Comparison of ENCODE assay signal across 1 cellular context in the genomic region with DNA sequence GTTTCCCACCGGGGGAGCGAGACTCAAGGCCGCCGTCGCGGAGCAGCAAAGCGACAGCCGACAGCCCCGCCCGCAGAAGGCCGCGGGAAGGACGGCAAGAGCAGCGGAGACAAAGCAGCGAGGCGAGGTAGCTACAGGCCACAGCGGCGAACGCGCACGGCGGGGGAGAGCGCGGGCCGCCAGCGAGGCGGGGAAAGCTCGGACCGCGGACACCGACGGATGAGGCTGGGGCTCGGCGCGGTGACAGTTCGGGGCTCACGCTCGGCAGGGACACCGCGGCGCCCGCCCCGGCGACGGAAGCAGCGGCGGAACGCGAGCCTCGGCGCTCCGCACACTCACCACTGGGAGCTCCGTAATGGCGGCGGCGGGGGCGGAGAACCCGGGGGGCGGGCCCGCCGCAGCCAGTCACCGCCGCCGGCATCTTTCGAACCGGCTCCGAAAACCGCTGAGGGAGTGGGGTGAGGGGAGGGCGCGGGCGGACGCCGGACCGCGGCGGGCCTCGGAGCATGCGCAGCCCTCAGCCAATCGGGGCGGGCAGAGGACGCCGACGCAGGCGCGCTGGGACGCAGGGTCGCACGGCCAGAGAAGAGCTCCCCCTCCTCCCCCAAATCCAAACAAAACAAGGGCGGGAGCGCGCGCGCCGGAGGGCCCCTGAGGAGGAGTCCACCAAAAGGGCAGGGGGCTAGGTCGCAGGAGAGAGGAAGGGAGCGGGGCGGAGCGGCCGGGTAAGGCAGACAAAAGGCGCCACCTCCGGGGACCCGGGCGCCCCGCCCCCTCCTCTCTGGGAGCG.
TF ChIP-seq lines count a peak whose summit lies in the region.

No MANE protein-coding gene starts in this region.

TF ChIP-seq in GM12878, 131 proteins besides CTCF, POLR2A, EP300 and RAD21 (continued from another document):
- TF ChIP-seq, protein P1, sequence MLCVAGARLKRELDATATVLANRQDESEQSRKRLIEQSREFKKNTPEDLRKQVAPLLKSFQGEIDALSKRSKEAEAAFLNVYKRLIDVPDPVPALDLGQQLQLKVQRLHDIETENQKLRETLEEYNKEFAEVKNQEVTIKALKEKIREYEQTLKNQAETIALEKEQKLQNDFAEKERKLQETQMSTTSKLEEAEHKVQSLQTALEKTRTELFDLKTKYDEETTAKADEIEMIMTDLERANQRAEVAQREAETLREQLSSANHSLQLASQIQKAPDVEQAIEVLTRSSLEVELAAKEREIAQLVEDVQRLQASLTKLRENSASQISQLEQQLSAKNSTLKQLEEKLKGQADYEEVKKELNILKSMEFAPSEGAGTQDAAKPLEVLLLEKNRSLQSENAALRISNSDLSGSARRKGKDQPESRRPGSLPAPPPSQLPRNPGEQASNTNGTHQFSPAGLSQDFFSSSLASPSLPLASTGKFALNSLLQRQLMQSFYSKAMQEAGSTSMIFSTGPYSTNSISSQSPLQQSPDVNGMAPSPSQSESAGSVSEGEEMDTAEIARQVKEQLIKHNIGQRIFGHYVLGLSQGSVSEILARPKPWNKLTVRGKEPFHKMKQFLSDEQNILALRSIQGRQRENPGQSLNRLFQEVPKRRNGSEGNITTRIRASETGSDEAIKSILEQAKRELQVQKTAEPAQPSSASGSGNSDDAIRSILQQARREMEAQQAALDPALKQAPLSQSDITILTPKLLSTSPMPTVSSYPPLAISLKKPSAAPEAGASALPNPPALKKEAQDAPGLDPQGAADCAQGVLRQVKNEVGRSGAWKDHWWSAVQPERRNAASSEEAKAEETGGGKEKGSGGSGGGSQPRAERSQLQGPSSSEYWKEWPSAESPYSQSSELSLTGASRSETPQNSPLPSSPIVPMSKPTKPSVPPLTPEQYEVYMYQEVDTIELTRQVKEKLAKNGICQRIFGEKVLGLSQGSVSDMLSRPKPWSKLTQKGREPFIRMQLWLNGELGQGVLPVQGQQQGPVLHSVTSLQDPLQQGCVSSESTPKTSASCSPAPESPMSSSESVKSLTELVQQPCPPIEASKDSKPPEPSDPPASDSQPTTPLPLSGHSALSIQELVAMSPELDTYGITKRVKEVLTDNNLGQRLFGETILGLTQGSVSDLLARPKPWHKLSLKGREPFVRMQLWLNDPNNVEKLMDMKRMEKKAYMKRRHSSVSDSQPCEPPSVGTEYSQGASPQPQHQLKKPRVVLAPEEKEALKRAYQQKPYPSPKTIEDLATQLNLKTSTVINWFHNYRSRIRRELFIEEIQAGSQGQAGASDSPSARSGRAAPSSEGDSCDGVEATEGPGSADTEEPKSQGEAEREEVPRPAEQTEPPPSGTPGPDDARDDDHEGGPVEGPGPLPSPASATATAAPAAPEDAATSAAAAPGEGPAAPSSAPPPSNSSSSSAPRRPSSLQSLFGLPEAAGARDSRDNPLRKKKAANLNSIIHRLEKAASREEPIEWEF (IDR thresholded peaks at IDR 0.05; ENCODE audit: insufficient replicate concordance, low read depth, low read length), result no peak
- peak; percentile 28; the same call in 1 of the 2 replicates for TF ChIP-seq PAX5 (IDR thresholded peaks at IDR 0.05; ENCODE audit: borderline replicate concordance, low read depth, low read length)
- peak; percentile 99 for TF ChIP-seq FOXM1 (IDR thresholded peaks at IDR 0.05; ENCODE audit: low read depth, low read length)
- TF ChIP-seq, protein P2, sequence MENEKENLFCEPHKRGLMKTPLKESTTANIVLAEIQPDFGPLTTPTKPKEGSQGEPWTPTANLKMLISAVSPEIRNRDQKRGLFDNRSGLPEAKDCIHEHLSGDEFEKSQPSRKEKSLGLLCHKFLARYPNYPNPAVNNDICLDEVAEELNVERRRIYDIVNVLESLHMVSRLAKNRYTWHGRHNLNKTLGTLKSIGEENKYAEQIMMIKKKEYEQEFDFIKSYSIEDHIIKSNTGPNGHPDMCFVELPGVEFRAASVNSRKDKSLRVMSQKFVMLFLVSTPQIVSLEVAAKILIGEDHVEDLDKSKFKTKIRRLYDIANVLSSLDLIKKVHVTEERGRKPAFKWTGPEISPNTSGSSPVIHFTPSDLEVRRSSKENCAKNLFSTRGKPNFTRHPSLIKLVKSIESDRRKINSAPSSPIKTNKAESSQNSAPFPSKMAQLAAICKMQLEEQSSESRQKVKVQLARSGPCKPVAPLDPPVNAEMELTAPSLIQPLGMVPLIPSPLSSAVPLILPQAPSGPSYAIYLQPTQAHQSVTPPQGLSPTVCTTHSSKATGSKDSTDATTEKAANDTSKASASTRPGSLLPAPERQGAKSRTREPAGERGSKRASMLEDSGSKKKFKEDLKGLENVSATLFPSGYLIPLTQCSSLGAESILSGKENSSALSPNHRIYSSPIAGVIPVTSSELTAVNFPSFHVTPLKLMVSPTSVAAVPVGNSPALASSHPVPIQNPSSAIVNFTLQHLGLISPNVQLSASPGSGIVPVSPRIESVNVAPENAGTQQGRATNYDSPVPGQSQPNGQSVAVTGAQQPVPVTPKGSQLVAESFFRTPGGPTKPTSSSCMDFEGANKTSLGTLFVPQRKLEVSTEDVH (IDR thresholded peaks at IDR 0.05; ENCODE audit: low read depth, partially characterized antibody), result no peak
- TF ChIP-seq, protein P3, sequence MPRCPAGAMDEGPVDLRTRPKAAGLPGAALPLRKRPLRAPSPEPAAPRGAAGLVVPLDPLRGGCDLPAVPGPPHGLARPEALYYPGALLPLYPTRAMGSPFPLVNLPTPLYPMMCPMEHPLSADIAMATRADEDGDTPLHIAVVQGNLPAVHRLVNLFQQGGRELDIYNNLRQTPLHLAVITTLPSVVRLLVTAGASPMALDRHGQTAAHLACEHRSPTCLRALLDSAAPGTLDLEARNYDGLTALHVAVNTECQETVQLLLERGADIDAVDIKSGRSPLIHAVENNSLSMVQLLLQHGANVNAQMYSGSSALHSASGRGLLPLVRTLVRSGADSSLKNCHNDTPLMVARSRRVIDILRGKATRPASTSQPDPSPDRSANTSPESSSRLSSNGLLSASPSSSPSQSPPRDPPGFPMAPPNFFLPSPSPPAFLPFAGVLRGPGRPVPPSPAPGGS (IDR thresholded peaks at IDR 0.05; ENCODE audit: borderline replicate concordance, insufficient read depth, low read depth, low read length, poor library complexity, severe bottlenecking), result peak; percentile 25
- no peak for TF ChIP-seq SUPT20H (IDR thresholded peaks at IDR 0.05; ENCODE audit: borderline replicate concordance, control insufficient read depth, low read depth, low read length)
- TF ChIP-seq, protein P4, sequence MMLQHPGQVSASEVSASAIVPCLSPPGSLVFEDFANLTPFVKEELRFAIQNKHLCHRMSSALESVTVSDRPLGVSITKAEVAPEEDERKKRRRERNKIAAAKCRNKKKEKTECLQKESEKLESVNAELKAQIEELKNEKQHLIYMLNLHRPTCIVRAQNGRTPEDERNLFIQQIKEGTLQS (IDR thresholded peaks at IDR 0.05; ENCODE audit: borderline replicate concordance, extremely low read depth, low read depth, low read length), result 0 out of 2 replicates have a peak, but pooled peaks have one; percentile 26
- TF ChIP-seq RAD51 (IDR thresholded peaks at IDR 0.05), result no peak
- TF ChIP-seq ZNF24 (IDR thresholded peaks at IDR 0.05), result no peak
- TF ChIP-seq MYB (IDR thresholded peaks at IDR 0.05; ENCODE audit: borderline replicate concordance, low read depth, low read length), result no peak
- TF ChIP-seq, protein P5, sequence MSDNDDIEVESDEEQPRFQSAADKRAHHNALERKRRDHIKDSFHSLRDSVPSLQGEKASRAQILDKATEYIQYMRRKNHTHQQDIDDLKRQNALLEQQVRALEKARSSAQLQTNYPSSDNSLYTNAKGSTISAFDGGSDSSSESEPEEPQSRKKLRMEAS (IDR thresholded peaks at IDR 0.05; ENCODE audit: low read depth, low read length), result peak; percentile 14; the same call in 1 of the 2 replicates
- TF ChIP-seq TAF1 (IDR thresholded peaks at IDR 0.05; ENCODE audit: borderline replicate concordance, low read depth, low read length), result peak; percentile 67; the same call in 1 of the 2 replicates
- TF ChIP-seq, protein P6, sequence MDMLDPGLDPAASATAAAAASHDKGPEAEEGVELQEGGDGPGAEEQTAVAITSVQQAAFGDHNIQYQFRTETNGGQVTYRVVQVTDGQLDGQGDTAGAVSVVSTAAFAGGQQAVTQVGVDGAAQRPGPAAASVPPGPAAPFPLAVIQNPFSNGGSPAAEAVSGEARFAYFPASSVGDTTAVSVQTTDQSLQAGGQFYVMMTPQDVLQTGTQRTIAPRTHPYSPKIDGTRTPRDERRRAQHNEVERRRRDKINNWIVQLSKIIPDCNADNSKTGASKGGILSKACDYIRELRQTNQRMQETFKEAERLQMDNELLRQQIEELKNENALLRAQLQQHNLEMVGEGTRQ (IDR thresholded peaks at IDR 0.05; ENCODE audit: borderline replicate concordance, low read depth, low read length), result no peak
- no peak for TF ChIP-seq MEF2A (IDR thresholded peaks at IDR 0.05; ENCODE audit: insufficient read depth, low read depth, low read length)
- TF ChIP-seq NR2C1 (IDR thresholded peaks at IDR 0.05), result no peak; the same call in none of the 2 replicates
- peak; percentile 70 for TF ChIP-seq CHD2 (IDR thresholded peaks at IDR 0.05; ENCODE audit: borderline replicate concordance, low read depth, low read length)
- no peak; the same call in 1 of the 2 replicates for TF ChIP-seq CREB1 (IDR thresholded peaks at IDR 0.05; ENCODE audit: low read depth)
- no peak for TF ChIP-seq JUND (IDR thresholded peaks at IDR 0.05; ENCODE audit: low read depth, low read length)
- TF ChIP-seq, protein P7, sequence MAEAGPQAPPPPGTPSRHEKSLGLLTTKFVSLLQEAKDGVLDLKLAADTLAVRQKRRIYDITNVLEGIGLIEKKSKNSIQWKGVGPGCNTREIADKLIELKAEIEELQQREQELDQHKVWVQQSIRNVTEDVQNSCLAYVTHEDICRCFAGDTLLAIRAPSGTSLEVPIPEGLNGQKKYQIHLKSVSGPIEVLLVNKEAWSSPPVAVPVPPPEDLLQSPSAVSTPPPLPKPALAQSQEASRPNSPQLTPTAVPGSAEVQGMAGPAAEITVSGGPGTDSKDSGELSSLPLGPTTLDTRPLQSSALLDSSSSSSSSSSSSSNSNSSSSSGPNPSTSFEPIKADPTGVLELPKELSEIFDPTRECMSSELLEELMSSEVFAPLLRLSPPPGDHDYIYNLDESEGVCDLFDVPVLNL (IDR thresholded peaks at IDR 0.05; ENCODE audit: low read depth, low read length), result peak; percentile 26; the same call in 1 of the 2 replicates
- TF ChIP-seq CBFB (IDR thresholded peaks at IDR 0.05; ENCODE audit: low read depth), result no peak
